ENCODE assay signal across 12 cellular contexts in the genomic region with DNA sequence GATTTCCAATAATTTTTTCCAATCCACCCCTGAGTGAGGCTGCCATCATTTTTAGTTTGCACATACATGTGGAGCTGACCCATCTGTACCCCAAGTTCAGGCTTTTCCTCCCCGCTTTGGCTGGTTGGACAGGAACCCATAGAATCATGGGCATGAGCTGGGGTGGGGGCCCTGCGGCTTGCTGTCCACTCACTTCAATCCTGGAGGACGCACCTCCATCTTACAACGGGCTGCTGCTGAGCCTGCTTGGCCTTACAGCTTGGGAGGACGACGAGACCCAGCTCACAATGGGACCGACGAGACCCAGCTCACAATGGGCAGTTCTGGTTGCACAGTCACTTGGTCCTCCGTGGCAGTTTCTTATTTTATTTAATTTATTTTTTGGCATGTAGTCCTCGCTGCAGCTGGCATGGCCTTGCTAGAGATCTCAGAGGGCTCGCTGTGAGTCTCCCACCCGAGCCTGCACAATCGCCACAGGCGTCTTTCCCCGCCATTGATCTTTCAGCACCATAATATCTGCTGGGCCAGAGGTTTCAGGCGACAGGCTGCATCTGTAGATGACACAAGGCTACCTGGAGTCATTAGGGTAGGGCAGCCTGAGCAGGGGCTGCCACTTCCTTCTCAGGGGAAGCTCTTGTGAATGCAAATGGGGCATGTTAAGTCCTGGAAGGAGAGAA.
"Had no signal": no experiment of that assay in that cellular context is flagged by ENCODE, and none has a peak within 500 bp of the region (broad histone marks: within the 10 kb centered on the region; RNA-seq: fewer than 3 reads in every experiment).

No MANE protein-coding gene starts in this region.

- H3K9me3 ChIP-seq: gastrocnemius medialis, heart left ventricle, ovary, uterus had no signal

- H3K4me1 ChIP-seq: gastrocnemius medialis had no signal

- H3K36me3 ChIP-seq: gastrocnemius medialis, heart left ventricle, ovary, uterus had no signal

- H3K27me3 ChIP-seq: ovary, uterus had no signal

- H3K4me3 ChIP-seq: gastrocnemius medialis, heart left ventricle, ovary, uterus had no signal

- DNase-seq: activated CD4-positive, alpha-beta T cell treated with anti-CD3 and anti-CD28 coated beads for 1 hour; activated CD4-positive, alpha-beta T cell treated with anti-CD3 and anti-CD28 coated beads, Interleukin-2, amount 50 U/mL, for 48 hours; activated naive CD4-positive, alpha-beta T cell; activated naive CD8-positive, alpha-beta T cell treated with anti-CD3 and anti-CD28 coated beads, Interleukin-2, amount 10 ng/mL, durations not matched to agents 7 days and 5 days; dermis blood vessel endothelial cell; gastrocnemius medialis; ovary; stimulated activated CD4-positive, alpha-beta T cell treated with anti-CD3 and anti-CD28 coated beads, Interleukin-2, amount 100 ng/mL, for 48 hours; T-cell; T1000; uterus had no signal

- ATAC-seq: gastrocnemius medialis had no signal

- H3K27ac ChIP-seq: gastrocnemius medialis, heart left ventricle, ovary, uterus had no signal
